ENCODE assay signal across 8 cellular contexts in genomic region chr7:155796381-155797261, GRCh38. TPM values are rescaled to one million over a fixed set of nuclear protein-coding genes. Genes with fewer than 3 reads are reported as not detected.
DNase-seq lines count a peak whose midpoint lies in the region; ATAC-seq and TF ChIP-seq lines count a peak whose summit lies in the region.

No MANE protein-coding gene starts in this region.

- CTCF ChIA-PET in BJ (lab: Yijun Ruan, JAX): interaction anchor here (0.6 to 2.7 kb wide), 7 partner anchors 9 to 1035 kb away, joined by 3 to 13 read pairs (median 4); no protein-coding TSS in a partner anchor

- 0 out of 2 replicates have a peak, but pooled peaks cover 5% of the 10 kb centered on the region for H4K20me1 ChIP-seq in Karpas-422 (ENCODE audit: insufficient read depth, low read depth, low read length)

- H3K27me3 ChIP-seq in BJ (ENCODE audit: control insufficient read depth, insufficient read depth, low read length) (peaks cover 10% of the 10 kb centered on the region), Karpas-422 (ENCODE audit: low read length) (no peaks in the 10 kb centered on the region)

- ATAC-seq in GM19372 (IDR thresholded peaks at IDR 0.05; ENCODE audit: low read depth, unreplicated experiment) (peak; percentile 80), HG02840 (IDR thresholded peaks at IDR 0.05; ENCODE audit: low FRiP score, unreplicated experiment) (no peak)

- POLR2A ChIA-PET in BJ (lab: Charles Lee): no interaction called here

- peaks cover 13% of the 10 kb centered on the region for H3K4me1 ChIP-seq in Karpas-422 (ENCODE audit: low read length)

- TF ChIP-seq CTCF in BJ (IDR thresholded peaks at IDR 0.05; ENCODE audit: insufficient read depth, low read depth, low read length): peak; percentile 92
- TF ChIP-seq CTCF in choroid plexus epithelial cell (conservative IDR thresholded peaks at IDR 0.05; ENCODE audit: low read depth, low read length): peak; percentile 75

- H3K4me3 ChIP-seq in BJ (ENCODE audit: low read depth, low read length): no peak overlapping the region
- H3K4me3 ChIP-seq in Karpas-422 (ENCODE audit: low read length): no peak overlapping the region
- no peak overlapping the region for H3K4me3 ChIP-seq in choroid plexus epithelial cell (ENCODE audit: low read depth, low read length)

- H3K4me2 ChIP-seq in Karpas-422 (ENCODE audit: low read depth, low read length, poor library complexity, severe bottlenecking): no peak overlapping the region

- no peak overlapping the region for H2AFZ ChIP-seq in Karpas-422 (ENCODE audit: low read length)

- DNase-seq in BJ (ENCODE audit: low read depth) (no peak), Karpas-422 (peak; percentile 75), choroid plexus epithelial cell (ENCODE audit: low read depth) (peak; percentile 51), lung microvascular endothelial cell (ENCODE audit: low read depth in 2 of 2) (peak; percentile 47 to 63)
- peak; percentile 51 to 60 for DNase-seq in activated CD4-positive, alpha-beta T cell treated with anti-CD3 and anti-CD28 coated beads for 4 hours
- DNase-seq in stimulated activated CD8-positive, alpha-beta memory T cell treated with anti-CD3 and anti-CD28 coated beads, Interleukin-2, amount 100 ng/mL, for 1 hour (ENCODE audit: low read depth in 2 of 2): peak; percentile 43

- H3K27ac ChIP-seq in Karpas-422 (ENCODE audit: low read length): no peak overlapping the region

- H3K9ac ChIP-seq in Karpas-422 (ENCODE audit: low read length): no peak overlapping the region

- H3K36me3 ChIP-seq in BJ (ENCODE audit: control insufficient read depth, insufficient read depth, low read length) (no peaks in the 10 kb centered on the region), Karpas-422 (ENCODE audit: insufficient read depth, low read length) (no peaks in the 10 kb centered on the region)

- H3K9me3 ChIP-seq in Karpas-422 (ENCODE audit: low read length): no peaks in the 10 kb centered on the region

- no peaks in the 10 kb centered on the region for H3K79me2 ChIP-seq in Karpas-422 (ENCODE audit: low read length)

- H3K9me2 ChIP-seq in Karpas-422 (replicated peaks; ENCODE audit: insufficient read depth, low read length): no peaks in the 10 kb centered on the region

RNA-seq across cellular contexts. Expression of gene SHH, which starts 15.6 kb away (rescaled TPM):
- not detected in 2 replicates for polyA plus RNA-seq in BJ (2011; rRNA removed)
- not detected in 2 replicates for polyA minus RNA-seq in BJ (2011; rRNA and poly(A)+ RNA removed)
- total RNA-seq in Karpas-422 (2014; rRNA removed; shearing (Covaris generic); ENCODE audit: low replicate concordance): not detected in 2 replicates
- total RNA-seq in lung microvascular endothelial cell: under 0.01 TPM in 2 replicates
